In the genomic region with DNA sequence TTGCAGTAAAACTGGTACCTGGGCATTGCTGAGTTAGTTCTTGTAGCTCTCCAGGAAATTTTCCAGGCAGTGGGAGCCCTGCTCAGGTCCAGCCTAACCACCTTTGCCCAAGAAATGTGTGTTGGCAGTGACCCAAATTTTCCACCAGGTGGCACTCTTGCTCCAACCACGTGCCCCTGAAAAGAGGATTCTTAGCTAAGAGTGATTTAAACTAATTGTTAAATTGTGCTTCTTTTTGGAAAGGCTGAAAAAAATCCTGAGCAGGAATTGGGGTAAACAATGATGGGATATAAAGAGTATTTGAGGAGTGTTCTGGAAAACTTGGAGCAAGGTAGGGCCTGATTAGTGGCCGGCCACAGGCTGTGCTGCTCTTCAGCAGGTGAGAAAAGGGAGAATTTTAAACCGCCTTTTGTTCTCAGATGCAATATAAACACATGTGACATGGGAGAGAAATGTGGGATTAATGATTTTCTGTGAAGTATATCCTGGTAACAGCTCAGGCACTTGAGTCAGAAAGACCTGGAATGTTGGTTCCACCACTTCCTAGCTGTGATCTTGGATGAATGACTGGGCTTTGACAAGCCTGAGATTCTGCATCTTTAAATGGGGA, we compare ENCODE assay signal across 8 cellular contexts.
DNase-seq lines count a peak whose midpoint lies in the region; ATAC-seq, FAIRE-seq and TF ChIP-seq lines count a peak whose summit lies in the region.

No MANE protein-coding gene starts in this region.

- TF ChIP-seq EP300 in SK-N-SH (IDR thresholded peaks at IDR 0.05; ENCODE audit: borderline replicate concordance in 1 of 2, low read depth in 1 of 2, low read length in 1 of 2), result no peak

- H3K9me2 ChIP-seq in SK-N-SH, result no peaks in the 10 kb centered on the region

- DNase-seq in Jurkat, Clone E6-1 (ENCODE audit: low read depth, low spot score), result peak; percentile 64
- DNase-seq in SK-N-SH (peak; percentile 76), frontal cortex (ENCODE audit: low spot score in 2 of 2) (peak; percentile 67 to 68), occipital lobe (lab: John Stamatoyannopoulos, UW) (peak; percentile 44), thyroid gland (peak; percentile 77)
- peak; percentile 50 to 64 (median 52) for DNase-seq in activated naive CD4-positive, alpha-beta T cell (lab: John Stamatoyannopoulos, UW)

- H3K4me3 ChIP-seq in GM12875 (ENCODE audit: low read depth, low read length) (no peak overlapping the region), SK-N-SH (ENCODE audit: low read depth in 2 of 2, low read length in 1 of 2) (peak overlapping the region in 1 of 2 experiments; percentile 40; a peak in 1 of 4 replicates), thyroid gland (replicated peaks in 1 of 3) (no peak overlapping the region)
- no peak overlapping the region for H3K4me3 ChIP-seq in Jurkat, Clone E6-1 (ENCODE audit: low read length)

- H3K27me3 ChIP-seq in SK-N-SH (ENCODE audit: insufficient read depth), result no peaks in the 10 kb centered on the region
- no peaks in the 10 kb centered on the region for H3K27me3 ChIP-seq in thyroid gland

- H3K9me3 ChIP-seq in SK-N-SH (no peaks in the 10 kb centered on the region), thyroid gland (no peaks in the 10 kb centered on the region)

- no peaks in the 10 kb centered on the region for H3K79me2 ChIP-seq in SK-N-SH (ENCODE audit: insufficient read depth)

- H3K4me2 ChIP-seq in SK-N-SH, result no peak overlapping the region

- H3K36me3 ChIP-seq in SK-N-SH (replicated peaks in 1 of 2; ENCODE audit: control insufficient read depth in 1 of 2, insufficient read depth in 2 of 2, low read length in 1 of 2) (no peaks in the 10 kb centered on the region), thyroid gland (no peaks in the 10 kb centered on the region)

- CTCF ChIA-PET in SK-N-SH (lab: Yijun Ruan, JAX), result interaction anchor here (0.6 to 10.2 kb wide), 101 partner anchors 9 to 726 kb away, joined by 3 to 182 read pairs (median 4); a partner anchor contains a TSS

- H4K20me1 ChIP-seq in SK-N-SH (ENCODE audit: insufficient read depth), result no peaks in the 10 kb centered on the region

- H3K27ac ChIP-seq in SK-N-SH (ENCODE audit: low read depth in 2 of 2, low read length in 1 of 2) (peak overlapping the region in 1 of 2 experiments; percentile 42; a peak in 2 of 4 replicates), thyroid gland (no peak overlapping the region)

- H3F3A ChIP-seq in SK-N-SH (replicated peaks; ENCODE audit: insufficient read depth), result peaks cover 5% of the 10 kb centered on the region

- peak; percentile 97 for TF ChIP-seq RAD21 in SK-N-SH (IDR thresholded peaks at IDR 0.05; ENCODE audit: low read length)

- peaks cover 2 to 6% of the 10 kb centered on the region in 2 experiments; a peak in 3 of 4 replicates for H3K4me1 ChIP-seq in SK-N-SH (ENCODE audit: control insufficient read depth in 1 of 2, insufficient read depth in 2 of 2, low read depth in 1 of 2, low read length in 1 of 2)
- H3K4me1 ChIP-seq in thyroid gland, result peaks cover 0 to 5% of the 10 kb centered on the region in 2 donors

- TF ChIP-seq CTCF in GM12875 (IDR thresholded peaks at IDR 0.05; ENCODE audit: borderline replicate concordance, insufficient read depth, low read depth, low read length) (peak; percentile 78; the same call in 1 of the 2 replicates), SK-N-SH (IDR thresholded peaks at IDR 0.05) (peak; percentile 96), thyroid gland (IDR thresholded peaks at IDR 0.05) (peak; percentile 73 to 94 (median 91))

- no peak for ATAC-seq in HG02840 (IDR thresholded peaks at IDR 0.05; ENCODE audit: low FRiP score, unreplicated experiment)

- no peak for TF ChIP-seq POLR2A in thyroid gland (IDR thresholded peaks at IDR 0.05)

- POLR2A ChIA-PET in SK-N-SH (lab: Yijun Ruan, JAX), result no interaction called here

- WGBS in SK-N-SH (ENCODE audit: low lambda C conversion rate), result 62% methylated on average over 3 of the region's 3 CpGs
- 56% methylated on average over 3 of the region's 3 CpGs for WGBS in thyroid gland, 2 donors

- no peak overlapping the region for H3K9ac ChIP-seq in SK-N-SH

- intact Hi-C loops in thyroid gland (cut with DNase I), result loop anchor here (5.0 to 10.0 kb wide), 3 partner anchors 115 to 553 kb away; no protein-coding TSS in a partner anchor

- FAIRE-seq in frontal cortex (lab: Jason Lieb, UNC), result no peak

- no peak overlapping the region for H2AFZ ChIP-seq in SK-N-SH (ENCODE audit: low read depth)

TF ChIP-seq in SK-N-SH, 30 proteins besides CTCF, POLR2A, EP300 and RAD21:
- peak; percentile 95 for TF ChIP-seq SMC3 (IDR thresholded peaks at IDR 0.05; ENCODE audit: low read depth, low read length)
- 0 out of 2 replicates have a peak, but pooled peaks have one; percentile 14 for TF ChIP-seq RXRA (IDR thresholded peaks at IDR 0.05; ENCODE audit: borderline replicate concordance, low read depth)
- no peak for TF ChIP-seq GABPA (IDR thresholded peaks at IDR 0.05; ENCODE audit: low read depth)
- TF ChIP-seq, protein P1, sequence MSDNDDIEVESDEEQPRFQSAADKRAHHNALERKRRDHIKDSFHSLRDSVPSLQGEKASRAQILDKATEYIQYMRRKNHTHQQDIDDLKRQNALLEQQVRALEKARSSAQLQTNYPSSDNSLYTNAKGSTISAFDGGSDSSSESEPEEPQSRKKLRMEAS (IDR thresholded peaks at IDR 0.05; ENCODE audit: low read depth), result no peak
- TF ChIP-seq NRF1 (IDR thresholded peaks at IDR 0.05; ENCODE audit: low read depth, low read length), result no peak
- TF ChIP-seq TEAD4 (IDR thresholded peaks at IDR 0.05; ENCODE audit: borderline replicate concordance, insufficient read depth), result no peak
- TF ChIP-seq RCOR1 (IDR thresholded peaks at IDR 0.05; ENCODE audit: low read length), result no peak
